Comparison of ENCODE assay signal across 9 cellular contexts in the genomic region with DNA sequence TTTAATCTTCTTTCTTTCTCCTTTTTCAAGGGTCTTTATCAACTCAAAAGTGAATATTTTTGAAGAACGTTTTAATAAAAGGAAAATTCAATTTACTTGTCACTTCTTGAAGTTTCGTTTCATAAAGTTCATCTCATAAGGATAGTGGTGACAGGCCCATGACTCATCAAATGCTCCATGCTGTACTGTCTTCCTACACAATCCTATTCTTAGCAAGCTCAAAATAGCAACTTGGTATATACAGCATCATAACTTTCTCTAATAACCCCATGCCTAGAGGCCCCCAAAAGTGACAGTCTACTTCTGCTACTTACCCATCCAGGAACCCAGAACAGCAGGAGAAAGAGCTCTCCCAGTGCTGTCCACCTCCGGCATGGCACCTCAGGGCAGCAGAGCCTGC. TPM values are rescaled to one million over a fixed set of nuclear protein-coding genes. Genes with fewer than 3 reads are reported as not detected.
DNase-seq lines count a peak whose midpoint lies in the region; ATAC-seq, FAIRE-seq and TF ChIP-seq lines count a peak whose summit lies in the region.
"Had no signal": no experiment of that assay in that cellular context is flagged by ENCODE, and none has a peak within 500 bp of the region (broad histone marks: within the 10 kb centered on the region; RNA-seq: fewer than 3 reads in every experiment).

No MANE protein-coding gene starts in this region.

- TF ChIP-seq RAD21 in IMR-90 (IDR thresholded peaks at IDR 0.05; ENCODE audit: low read length), result no peak

- H3K9me3 ChIP-seq in IMR-90 (ENCODE audit: control insufficient read depth, insufficient read depth, low read length) (no peaks in the 10 kb centered on the region), astrocyte (ENCODE audit: insufficient read depth, low read depth, low read length) (no peaks in the 10 kb centered on the region), right atrium auricular region (no peaks in the 10 kb centered on the region)

- no peak for TF ChIP-seq POLR2A in IMR-90 (IDR thresholded peaks at IDR 0.05; ENCODE audit: low read depth, low read length)

- intact Hi-C loops in activated CD4-positive, alpha-beta T cell treated with anti-CD3 and anti-CD28 coated beads for 36 hours (cut with DNase I, micrococcal nuclease), result loop anchor here (1.0 to 5.0 kb wide), 2 partner anchors 8 to 98 kb away; a partner anchor contains a TSS
- intact Hi-C loops in IMR-90 (cut with micrococcal nuclease), result loop anchor here (10.0 kb wide), 1 partner anchor 455 kb away; no protein-coding TSS in a partner anchor

- peak overlapping the region; percentile 85 for H3K14ac ChIP-seq in IMR-90 (replicated peaks; ENCODE audit: low read depth, low read length)

- dilution Hi-C loops in IMR-90 (cut with HindIII; ENCODE audit: low sequenced_read_pairs, unreplicated experiment), result no loop called here

- no peak for FAIRE-seq in astrocyte (lab: Jason Lieb, UNC)

- H3K27ac ChIP-seq in IMR-90 (ENCODE audit: insufficient read depth, low read length) (peak overlapping the region; percentile 77; the same call in 1 of the 2 replicates), astrocyte (ENCODE audit: low read depth, low read length) (peak overlapping the region; percentile 2), right atrium auricular region (no peak overlapping the region)

- in situ Hi-C loops in IMR-90 (cut with MboI; ENCODE audit: low sequenced_read_pairs), result no loop called here

- H3K36me3 ChIP-seq in IMR-90 (ENCODE audit: control insufficient read depth, insufficient read depth, low read length) (no peaks in the 10 kb centered on the region), astrocyte (ENCODE audit: insufficient read depth, low read length) (no peaks in the 10 kb centered on the region), right atrium auricular region (no peaks in the 10 kb centered on the region)

- H3K79me2 ChIP-seq in astrocyte (ENCODE audit: insufficient read depth, low read length), result no peaks in the 10 kb centered on the region

- H2BK5ac ChIP-seq in IMR-90 (ENCODE audit: low read depth, low read length, poor library complexity, severe bottlenecking), result peak overlapping the region; percentile 95

- H3K27me3 ChIP-seq in IMR-90 (ENCODE audit: control insufficient read depth, insufficient read depth, low read length) (no peaks in the 10 kb centered on the region), astrocyte (ENCODE audit: insufficient read depth, low read length) (no peaks in the 10 kb centered on the region), right atrium auricular region (no peaks in the 10 kb centered on the region)

- H2AFZ ChIP-seq in IMR-90 (replicated peaks; ENCODE audit: low read length, poor library complexity) (peak overlapping the region; percentile 72), astrocyte (ENCODE audit: low read depth, low read length) (no peak overlapping the region)

- no peak overlapping the region for H3K56ac ChIP-seq in IMR-90 (ENCODE audit: extremely low read depth, insufficient read depth, low read length)

- TF ChIP-seq CTCF in IMR-90 (conservative IDR thresholded peaks at IDR 0.05; ENCODE audit: low read depth, low read length) (no peak), astrocyte (IDR thresholded peaks at IDR 0.05; ENCODE audit: insufficient read depth, low read depth, low read length) (no peak), right atrium auricular region (IDR thresholded peaks at IDR 0.05) (no peak), nephron progenitor cell (IDR thresholded peaks at IDR 0.05) (no peak)

- H3K4me2 ChIP-seq in IMR-90 (ENCODE audit: low read depth, low read length), result peak overlapping the region; percentile 23; the same call in 1 of the 2 replicates
- peak overlapping the region; percentile 71 for H3K4me2 ChIP-seq in astrocyte (ENCODE audit: low read length)

- H3K4me3 Mint-ChIP-seq in activated CD4-positive, alpha-beta T cell treated with anti-CD3 and anti-CD28 coated beads for 36 hours, result peak overlapping the region; percentile 50
- H3K4me3 Mint-ChIP-seq in activated CD4-positive, alpha-beta T cell treated with anti-CD3 and anti-CD28 coated beads, Interleukin-2, amount 10 ng/mL, durations not matched to agents 7 days and 5 days, result no peak overlapping the region
- H3K4me3 Mint-ChIP-seq in astrocyte (ENCODE audit: unreplicated experiment), result no peak overlapping the region
- H3K4me3 Mint-ChIP-seq in nephron progenitor cell, result no peak overlapping the region

- peaks cover 39% of the 10 kb centered on the region for H3K4me1 Mint-ChIP-seq in activated CD4-positive, alpha-beta T cell treated with anti-CD3 and anti-CD28 coated beads for 36 hours
- H3K4me1 Mint-ChIP-seq in activated CD4-positive, alpha-beta T cell treated with anti-CD3 and anti-CD28 coated beads, Interleukin-2, amount 10 ng/mL, durations not matched to agents 7 days and 5 days, result peaks cover 6% of the 10 kb centered on the region
- H3K4me1 Mint-ChIP-seq in astrocyte (ENCODE audit: low read depth, unreplicated experiment) (peaks cover 7% of the 10 kb centered on the region), nephron progenitor cell (peaks cover 15% of the 10 kb centered on the region)

- peak overlapping the region; percentile 92 for H3K27ac Mint-ChIP-seq in activated CD4-positive, alpha-beta T cell treated with anti-CD3 and anti-CD28 coated beads for 36 hours
- no peak overlapping the region for H3K27ac Mint-ChIP-seq in activated CD4-positive, alpha-beta T cell treated with anti-CD3 and anti-CD28 coated beads, Interleukin-2, amount 10 ng/mL, durations not matched to agents 7 days and 5 days
- H3K27ac Mint-ChIP-seq in astrocyte (ENCODE audit: unreplicated experiment) (no peak overlapping the region), nephron progenitor cell (no peak overlapping the region)

- no peak overlapping the region for H2AK9ac ChIP-seq in IMR-90 (replicated peaks; ENCODE audit: low read depth, low read length, poor library complexity)

- peak overlapping the region; percentile 93 for H2BK120ac ChIP-seq in IMR-90 (ENCODE audit: low read depth, low read length)

- H3K9me3 Mint-ChIP-seq in activated CD4-positive, alpha-beta T cell treated with anti-CD3 and anti-CD28 coated beads for 36 hours (ENCODE audit: low read depth), result no peaks in the 10 kb centered on the region
- H3K9me3 Mint-ChIP-seq in activated CD4-positive, alpha-beta T cell treated with anti-CD3 and anti-CD28 coated beads, Interleukin-2, amount 10 ng/mL, durations not matched to agents 7 days and 5 days, result no peaks in the 10 kb centered on the region
- H3K9me3 Mint-ChIP-seq in astrocyte (ENCODE audit: unreplicated experiment), result peaks cover 3% of the 10 kb centered on the region
- peaks cover 3% of the 10 kb centered on the region for H3K9me3 Mint-ChIP-seq in nephron progenitor cell

- peak overlapping the region; percentile 59; the same call in 1 of the 2 replicates for H2AK5ac ChIP-seq in IMR-90 (ENCODE audit: low read depth, low read length)

- CTCF ChIA-PET in activated CD4-positive, alpha-beta T cell treated with anti-CD3 and anti-CD28 coated beads for 36 hours (lab: Charles Lee), result interaction anchor here (0.8 to 1.4 kb wide), 6 partner anchors 9 to 171 kb away, joined by 3 to 9 read pairs (median 3); no protein-coding TSS in a partner anchor
- CTCF ChIA-PET in activated CD4-positive, alpha-beta T cell treated with anti-CD3 and anti-CD28 coated beads, Interleukin-2, amount 10 ng/mL, durations not matched to agents 7 days and 5 days (lab: Charles Lee), result interaction anchor here (1.4 to 2.2 kb wide), 2 partner anchors 10 to 15 kb away, joined by 3 to 7 read pairs; no protein-coding TSS in a partner anchor
- CTCF ChIA-PET in IMR-90 (lab: Yijun Ruan, JAX), result interaction anchor here (1.1 to 1.4 kb wide), 2 partner anchors 23 to 57 kb away, joined by 4 to 5 read pairs; no protein-coding TSS in a partner anchor

- H3K9ac ChIP-seq in IMR-90 (ENCODE audit: low read depth, low read length), result peak overlapping the region; percentile 24; the same call in 1 of the 2 replicates
- no peak overlapping the region for H3K9ac ChIP-seq in astrocyte (ENCODE audit: low read length)

- peak overlapping the region; percentile 72; the same call in 1 of the 2 replicates for H3K23ac ChIP-seq in IMR-90 (ENCODE audit: low read depth, low read length)

- peak overlapping the region; percentile 78 for H3K4ac ChIP-seq in IMR-90 (ENCODE audit: low read depth, low read length)

- POLR2A ChIA-PET in activated CD4-positive, alpha-beta T cell treated with anti-CD3 and anti-CD28 coated beads for 36 hours (lab: Charles Lee), result interaction anchor here (1.1 to 1.2 kb wide), 2 partner anchors 12 to 57 kb away, joined by 3 read pairs; no protein-coding TSS in a partner anchor
- POLR2A ChIA-PET in activated CD4-positive, alpha-beta T cell treated with anti-CD3 and anti-CD28 coated beads, Interleukin-2, amount 10 ng/mL, durations not matched to agents 7 days and 5 days (lab: Charles Lee), result no interaction called here
- POLR2A ChIA-PET in IMR-90 (lab: Charles Lee; ENCODE audit: unreplicated experiment), result no interaction called here

- H3K4me3 ChIP-seq in IMR-90 (ENCODE audit: insufficient read depth, low read depth, low read length) (no peak overlapping the region), astrocyte (ENCODE audit: insufficient read depth, low read depth, low read length) (no peak overlapping the region), right atrium auricular region (no peak overlapping the region)

- peaks cover 10% of the 10 kb centered on the region for H3K27me3 Mint-ChIP-seq in activated CD4-positive, alpha-beta T cell treated with anti-CD3 and anti-CD28 coated beads for 36 hours
- peaks cover 3% of the 10 kb centered on the region for H3K27me3 Mint-ChIP-seq in activated CD4-positive, alpha-beta T cell treated with anti-CD3 and anti-CD28 coated beads, Interleukin-2, amount 10 ng/mL, durations not matched to agents 7 days and 5 days
- H3K27me3 Mint-ChIP-seq in astrocyte (ENCODE audit: low read depth, unreplicated experiment) (no peaks in the 10 kb centered on the region), nephron progenitor cell (ENCODE audit: low read depth, poor library complexity) (peaks cover 11% of the 10 kb centered on the region)

- H4K91ac ChIP-seq in IMR-90 (ENCODE audit: insufficient read depth, low read depth, low read length), result peak overlapping the region; percentile 54; the same call in 1 of the 2 replicates

- BruUV-seq in IMR-90 (replicated peaks; lab: Mats Ljungman, UMichigan), result no TSS peak

- DNase-seq in activated CD4-positive, alpha-beta T cell treated with anti-CD3 and anti-CD28 coated beads for 36 hours, result peak; percentile 70
- DNase-seq in activated CD4-positive, alpha-beta T cell treated with anti-CD3 and anti-CD28 coated beads, Interleukin-2, amount 10 ng/mL, durations not matched to agents 7 days and 5 days, result no peak
- DNase-seq in IMR-90 (peak; percentile 87), astrocyte (ENCODE audit: low read depth) (peak; percentile 39), right atrium auricular region (ENCODE audit: low spot score) (no peak), nephron progenitor cell (no peak), NCI-H2196 treated with DMSO at 0.1 percent for 48 hours (lab: John Stamatoyannopoulos, UW; ENCODE audit: unreplicated experiment) (no peak)
- DNase-seq in stimulated activated CD8-positive, alpha-beta memory T cell treated with anti-CD3 and anti-CD28 coated beads, Interleukin-15, amount 100 ng/mL, for 48 hours (ENCODE audit: low read depth in 2 of 2), result peak; percentile 13 to 24
- DNase-seq: glutamatergic neuron had no signal

- peak; percentile 95 for ATAC-seq in activated CD4-positive, alpha-beta T cell treated with anti-CD3 and anti-CD28 coated beads for 36 hours
- ATAC-seq in IMR-90 (ENCODE audit: low read depth), result peak; percentile 86

- H3K4me1 ChIP-seq in IMR-90 (ENCODE audit: control insufficient read depth, insufficient read depth, low read length), result peaks cover 22% of the 10 kb centered on the region
- H3K4me1 ChIP-seq in astrocyte (ENCODE audit: insufficient read depth, low read length), result peaks cover 3% of the 10 kb centered on the region
- no peaks in the 10 kb centered on the region for H3K4me1 ChIP-seq in right atrium auricular region

- H4K5ac ChIP-seq in IMR-90 (ENCODE audit: low read depth, low read length), result peak overlapping the region; percentile 42; the same call in 1 of the 2 replicates

- peak overlapping the region; percentile 85; the same call in 1 of the 2 replicates for H3K18ac ChIP-seq in IMR-90 (ENCODE audit: low read depth, low read length)

- H2BK15ac ChIP-seq in IMR-90 (ENCODE audit: low read depth, low read length), result peak overlapping the region; percentile 68; the same call in 2 of the 3 replicates

- H3K79me1 ChIP-seq in IMR-90 (ENCODE audit: low read depth in 1 of 2, low read length in 2 of 2), result peaks cover 0 to 2% of the 10 kb centered on the region in 2 experiments; a peak in 1 of 4 replicates

- peak overlapping the region; percentile 91; the same call in 1 of the 2 replicates for H2BK20ac ChIP-seq in IMR-90 (ENCODE audit: low read depth, low read length)

- H3K36me3 Mint-ChIP-seq in activated CD4-positive, alpha-beta T cell treated with anti-CD3 and anti-CD28 coated beads for 36 hours (ENCODE audit: low read depth), result no peaks in the 10 kb centered on the region
- H3K36me3 Mint-ChIP-seq in activated CD4-positive, alpha-beta T cell treated with anti-CD3 and anti-CD28 coated beads, Interleukin-2, amount 10 ng/mL, durations not matched to agents 7 days and 5 days (ENCODE audit: low read depth), result no peaks in the 10 kb centered on the region
- H3K36me3 Mint-ChIP-seq in astrocyte (ENCODE audit: low read depth, unreplicated experiment) (no peaks in the 10 kb centered on the region), nephron progenitor cell (ENCODE audit: low read depth) (peaks cover 1% of the 10 kb centered on the region)

- H3K9me1 ChIP-seq in IMR-90 (ENCODE audit: insufficient read depth, low read length), result peaks cover 4% of the 10 kb centered on the region; the same call in 1 of the 2 replicates

- H4K20me1 ChIP-seq in IMR-90 (ENCODE audit: insufficient read depth, low read length) (no peaks in the 10 kb centered on the region), astrocyte (ENCODE audit: insufficient read depth, low read length) (no peaks in the 10 kb centered on the region)

- WGBS in IMR-90 (ENCODE audit: extremely low coverage in 2 of 2, insufficient read length in 1 of 2), 2 experiments, result no CpG with 5 or more reads among the region's 3 CpGs

- peak overlapping the region; percentile 9 to 86; a peak in 2 of 4 replicates for H4K8ac ChIP-seq in IMR-90 (ENCODE audit: low read depth in 2 of 2, low read length in 2 of 2)

RNA-seq across cellular contexts. Expression of a gene that starts 7.7 kb away (rescaled TPM):
- total RNA-seq in activated CD4-positive, alpha-beta T cell treated with anti-CD3 and anti-CD28 coated beads for 36 hours, result 1 to 10 TPM; 1.4 to 1.6 TPM
- total RNA-seq in activated CD4-positive, alpha-beta T cell treated with anti-CD3 and anti-CD28 coated beads, Interleukin-2, amount 10 ng/mL, durations not matched to agents 7 days and 5 days, result under 1 TPM; 0.54 to 0.89 TPM
- total RNA-seq in IMR-90 (2012; rRNA removed), result 0.90 and 1.1 TPM in 2 replicates
- 1.5 and 2.0 TPM in 2 replicates for polyA plus RNA-seq in IMR-90 (2012; rRNA removed)
- 0.51 and 0.62 TPM in 2 replicates for polyA plus RNA-seq in IMR-90 (2012; cell fraction: cytosol; rRNA removed)
- 0.67 and 6.4 TPM in 2 replicates for polyA plus RNA-seq in IMR-90 (2012; cell fraction: nucleus; rRNA removed; ENCODE audit: low replicate concordance)
- total RNA-seq in astrocyte, result 1.2 TPM in 2 replicates
- under 1 TPM in 1 of 2 donors, not detected in 1; 0.30 TPM for total RNA-seq in right atrium auricular region

RNA-seq across cellular contexts. Expression of a gene that starts 8.4 kb away (rescaled TPM):
- total RNA-seq in activated CD4-positive, alpha-beta T cell treated with anti-CD3 and anti-CD28 coated beads for 36 hours, result 10 to 100 TPM; 36.9 to 52.8 TPM
- total RNA-seq in activated CD4-positive, alpha-beta T cell treated with anti-CD3 and anti-CD28 coated beads, Interleukin-2, amount 10 ng/mL, durations not matched to agents 7 days and 5 days, result 10 to 100 TPM; 23.8 to 24.6 TPM
- total RNA-seq in IMR-90 (2012; rRNA removed), result 41.9 and 42.8 TPM in 2 replicates
- polyA plus RNA-seq in IMR-90 (2012; rRNA removed), result 41.5 and 52.7 TPM in 2 replicates
- polyA plus RNA-seq in IMR-90 (2012; cell fraction: cytosol; rRNA removed), result 11.2 and 15.8 TPM in 2 replicates
- polyA plus RNA-seq in IMR-90 (2012; cell fraction: nucleus; rRNA removed; ENCODE audit: low replicate concordance), result 7.0 and 45.7 TPM in 2 replicates
- 24.9 and 25.1 TPM in 2 replicates for total RNA-seq in astrocyte
- total RNA-seq in right atrium auricular region, result 10 to 100 TPM; 56.5 to 71.8 TPM

Comparison
In these comparisons a context has a peak if more than half of its experiments do, and no peak if none do; other contexts are left out.
1. DNase-seq: peak in activated CD4-positive, alpha-beta T cell treated with anti-CD3 and anti-CD28 coated beads for 36 hours (single experiment), IMR-90 (single experiment), astrocyte (single experiment) and stimulated activated CD8-positive, alpha-beta memory T cell treated with anti-CD3 and anti-CD28 coated beads, Interleukin-15, amount 100 ng/mL, for 48 hours (2 of 2); none in activated CD4-positive, alpha-beta T cell treated with anti-CD3 and anti-CD28 coated beads, Interleukin-2, amount 10 ng/mL, durations not matched to agents 7 days and 5 days (single experiment), right atrium auricular region (single experiment), nephron progenitor cell (single experiment) and NCI-H2196 treated with DMSO at 0.1 percent for 48 hours (single experiment).
2. H3K27ac ChIP-seq: peak in IMR-90 (single experiment) and astrocyte (single experiment); none in right atrium auricular region (0 of 2).